17 cellular contexts compared by ENCODE assay signal in the genomic region with DNA sequence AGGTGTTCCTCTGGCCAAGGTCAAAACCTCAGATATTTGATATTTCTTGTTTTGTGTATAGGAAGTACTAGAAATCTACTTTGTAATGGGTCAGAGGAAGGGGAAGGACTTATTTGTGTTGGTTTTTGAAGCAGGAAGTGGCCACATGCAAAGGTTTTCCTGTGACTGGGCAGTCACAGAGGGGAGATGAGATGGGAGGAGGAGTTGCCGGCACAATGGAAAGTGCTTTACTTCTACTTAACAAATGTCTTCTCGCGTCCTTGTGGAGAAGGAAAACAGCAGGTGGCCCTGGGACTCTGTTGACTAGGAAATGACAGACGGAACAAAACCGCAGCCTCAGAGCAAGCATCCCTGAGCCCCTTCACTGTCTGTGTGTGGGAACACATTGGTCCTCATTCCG. TPM values are rescaled to one million over a fixed set of nuclear protein-coding genes. Genes with fewer than 3 reads are reported as not detected.
DNase-seq lines count a peak whose midpoint lies in the region; ATAC-seq and TF ChIP-seq lines count a peak whose summit lies in the region.
"Had no signal": no experiment of that assay in that cellular context is flagged by ENCODE, and none has a peak within 500 bp of the region (broad histone marks: within the 10 kb centered on the region; RNA-seq: fewer than 3 reads in every experiment).

No MANE protein-coding gene starts in this region.

- 40 to 74% (median 66%) methylated on average over 5 to 6 of the region's 6 CpGs for WGBS in stomach, 5 donors

- no peaks in the 10 kb centered on the region for H3K36me3 Mint-ChIP-seq in immature natural killer cell
- H3K36me3 Mint-ChIP-seq: activated naive CD4-positive, alpha-beta T cell treated with anti-CD3 and anti-CD28 coated beads, Interleukin-2, amount 50 U/mL, for 24 hours had no signal

- H3K27ac Mint-ChIP-seq in immature natural killer cell: peak overlapping the region in 3 of 6 donors; percentile 5 to 81 (median 7)
- H3K27ac Mint-ChIP-seq: activated naive CD4-positive, alpha-beta T cell treated with anti-CD3 and anti-CD28 coated beads, Interleukin-2, amount 50 U/mL, for 24 hours had no signal

- TF ChIP-seq POLR2A in stomach (IDR thresholded peaks at IDR 0.05): no peak

- H3K4me3 Mint-ChIP-seq in immature natural killer cell: peak overlapping the region; percentile 50 to 83 (median 81)
- H3K4me3 Mint-ChIP-seq: activated naive CD4-positive, alpha-beta T cell treated with anti-CD3 and anti-CD28 coated beads, Interleukin-2, amount 50 U/mL, for 24 hours had no signal

- DNase-seq in left ventricle myocardium inferior (no peak), left ventricle myocardium superior (no peak), MV-4-11 (lab: John Stamatoyannopoulos, UW) (peak; percentile 34), immature natural killer cell (peak in 2 of 3 donors; percentile 4 to 9), WERI-Rb-1 (no peak), NCI-H2171 (lab: John Stamatoyannopoulos, UW) (no peak), stomach (no peak)
- DNase-seq: activated T-cell treated with anti-CD3 and anti-CD28 coated beads, Interleukin-2, amount 50 U/mL, for 1 hour; body of pancreas; glutamatergic neuron; KG1; midbrain; NCI-H1436; T1000 had no signal

- H3K9me3 ChIP-seq in left ventricle myocardium inferior (replicated peaks): no peaks in the 10 kb centered on the region
- H3K9me3 ChIP-seq in subcutaneous abdominal adipose tissue (ENCODE audit: control insufficient read depth in 5 of 5, low read length in 5 of 5): peaks cover 0 to 18% (median 0%) of the 10 kb centered on the region in 5 donors
- no peaks in the 10 kb centered on the region for H3K9me3 ChIP-seq in WERI-Rb-1 (ENCODE audit: severe bottlenecking)
- peaks cover 0 to 7% (median 3%) of the 10 kb centered on the region in 4 donors for H3K9me3 ChIP-seq in stomach
- H3K9me3 ChIP-seq: body of pancreas, suprapubic skin had no signal

- H3K27ac ChIP-seq in left ventricle myocardium inferior (replicated peaks): peak overlapping the region; percentile 19
- H3K27ac ChIP-seq in subcutaneous abdominal adipose tissue (ENCODE audit: low read depth, low read length): no peak overlapping the region
- H3K27ac ChIP-seq in WERI-Rb-1: no peak overlapping the region
- H3K27ac ChIP-seq in stomach: no peak overlapping the region
- H3K27ac ChIP-seq: body of pancreas, suprapubic skin had no signal

- no peak overlapping the region for H3K9ac ChIP-seq in subcutaneous abdominal adipose tissue (ENCODE audit: low read length in 5 of 5)

- H3K36me3 ChIP-seq in left ventricle myocardium inferior (no peaks in the 10 kb centered on the region), subcutaneous abdominal adipose tissue (ENCODE audit: control insufficient read depth in 5 of 5, insufficient read depth in 5 of 5, low read length in 5 of 5) (no peaks in the 10 kb centered on the region), WERI-Rb-1 (no peaks in the 10 kb centered on the region), stomach (no peaks in the 10 kb centered on the region)
- H3K36me3 ChIP-seq: suprapubic skin had no signal

- intact Hi-C loops in left ventricle myocardium inferior (cut with micrococcal nuclease) (no loop called here), left ventricle myocardium superior (cut with micrococcal nuclease) (no loop called here), stomach (cut with DNase I; ENCODE audit: low total_unique reads) (no loop called here)

- no peaks in the 10 kb centered on the region for H3K27me3 ChIP-seq in left ventricle myocardium inferior (ENCODE audit: low read depth)
- H3K27me3 ChIP-seq in subcutaneous abdominal adipose tissue (ENCODE audit: control insufficient read depth in 5 of 5, insufficient read depth in 4 of 5, low read length in 5 of 5): peaks cover 0 to 24% (median 16%) of the 10 kb centered on the region in 5 donors
- peaks cover 7% of the 10 kb centered on the region for H3K27me3 ChIP-seq in WERI-Rb-1 (ENCODE audit: insufficient read depth, low read depth, severe bottlenecking)
- no peaks in the 10 kb centered on the region for H3K27me3 ChIP-seq in stomach
- H3K27me3 ChIP-seq: body of pancreas, suprapubic skin had no signal

- ATAC-seq in left ventricle myocardium superior: no peak
- ATAC-seq: body of pancreas had no signal

- TF ChIP-seq CTCF in left ventricle myocardium inferior (IDR thresholded peaks at IDR 0.05; ENCODE audit: borderline replicate concordance) (no peak), WERI-Rb-1 (IDR thresholded peaks at IDR 0.05; ENCODE audit: low read depth, low read length) (no peak), stomach (IDR thresholded peaks at IDR 0.05) (no peak)

- peaks cover 13 to 19% of the 10 kb centered on the region in 2 donors for H3K4me1 Mint-ChIP-seq in immature natural killer cell

- H3K4me3 ChIP-seq in left ventricle myocardium inferior (no peak overlapping the region), subcutaneous abdominal adipose tissue (ENCODE audit: low read depth in 1 of 5, low read length in 5 of 5) (peak overlapping the region in 3 of 5 donors; percentile 20 to 25 (median 21)), WERI-Rb-1 (ENCODE audit: low read depth, low read length) (no peak overlapping the region), stomach (no peak overlapping the region)
- H3K4me3 ChIP-seq: body of pancreas, suprapubic skin had no signal

- no peak for TF ChIP-seq EP300 in stomach (IDR thresholded peaks at IDR 0.05)

- no peaks in the 10 kb centered on the region for H3K9me3 Mint-ChIP-seq in immature natural killer cell
- H3K9me3 Mint-ChIP-seq: activated naive CD4-positive, alpha-beta T cell treated with anti-CD3 and anti-CD28 coated beads, Interleukin-2, amount 50 U/mL, for 24 hours had no signal

- peaks cover 0 to 7% (median 2%) of the 10 kb centered on the region in 3 donors for H3K27me3 Mint-ChIP-seq in immature natural killer cell (ENCODE audit: low read depth in 3 of 3)

- H3K4me1 ChIP-seq in left ventricle myocardium inferior: no peaks in the 10 kb centered on the region
- peaks cover 0 to 10% (median 0%) of the 10 kb centered on the region in 5 donors for H3K4me1 ChIP-seq in subcutaneous abdominal adipose tissue (ENCODE audit: control insufficient read depth in 5 of 5, insufficient read depth in 5 of 5, low read length in 5 of 5)
- no peaks in the 10 kb centered on the region for H3K4me1 ChIP-seq in stomach
- H3K4me1 ChIP-seq: body of pancreas, suprapubic skin had no signal

RNA-seq across cellular contexts. Expression of gene SHROOM2, which starts 46.6 kb away (rescaled TPM):
- total RNA-seq in left ventricle myocardium inferior (0.71 TPM), left ventricle myocardium superior (1.1 TPM), stomach (10 to 100 TPM in 1 of 5 donors, 1 to 10 TPM in 4; 3.7 to 11.3 (median 4.7) TPM)
- polyA plus RNA-seq in immature natural killer cell (not detected), stomach (1 to 10 TPM; 1.3 to 1.8 (median 1.7) TPM)

Comparison
In these comparisons a context has a peak if more than half of its experiments do, and no peak if none do; other contexts are left out.
1. DNase-seq: peak in MV-4-11 (single experiment) and immature natural killer cell (2 of 3); none in left ventricle myocardium inferior (single experiment), left ventricle myocardium superior (single experiment), WERI-Rb-1 (single experiment), NCI-H2171 (single experiment) and stomach (single experiment).
2. H3K4me3 ChIP-seq: peak in subcutaneous abdominal adipose tissue (3 of 5); none in left ventricle myocardium inferior (single experiment), WERI-Rb-1 (single experiment) and stomach (0 of 4).